9 cellular contexts compared by ENCODE assay signal in the genomic region with DNA sequence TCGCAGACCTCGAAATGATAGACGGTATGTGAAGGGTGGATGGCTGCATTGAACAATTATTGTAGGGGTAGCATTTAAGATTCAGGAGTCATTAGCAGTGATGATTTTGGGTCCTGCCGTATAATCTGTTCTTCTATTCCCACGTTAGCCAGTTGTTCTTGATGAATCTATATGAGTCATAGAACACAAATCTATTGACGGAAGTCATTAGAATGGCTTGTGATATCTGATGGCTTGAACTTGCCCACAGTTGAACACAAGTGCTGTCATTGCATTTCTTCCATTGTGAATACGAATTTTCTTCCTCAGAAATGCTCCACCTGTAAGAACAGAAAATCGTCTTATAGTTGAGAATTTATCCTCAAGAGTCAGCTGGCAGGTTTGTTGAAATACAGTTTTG. TPM values are rescaled to one million over a fixed set of nuclear protein-coding genes. Genes with fewer than 3 reads are reported as not detected.
DNase-seq lines count a peak whose midpoint lies in the region; ATAC-seq, FAIRE-seq and TF ChIP-seq lines count a peak whose summit lies in the region.
"Had no signal": no experiment of that assay in that cellular context is flagged by ENCODE, and none has a peak within 500 bp of the region (broad histone marks: within the 10 kb centered on the region; RNA-seq: fewer than 3 reads in every experiment).

No MANE protein-coding gene starts in this region.

- H3K4me3 ChIP-seq in OCI-LY1 (ENCODE audit: low read depth, low read length, poor library complexity, severe bottlenecking) (peak overlapping the region; percentile 94), H1 (ENCODE audit: extremely low read depth in 1 of 4, insufficient read depth in 2 of 4, low read depth in 3 of 4, low read length in 4 of 4) (peak overlapping the region in 2 of 4 experiments; percentile 95 to 99; a peak in 5 of 8 replicates), neural cell (ENCODE audit: low read length) (peak overlapping the region; percentile 93)

- H2BK12ac ChIP-seq in H1 (ENCODE audit: low read depth, low read length), result no peak overlapping the region

- no peaks in the 10 kb centered on the region for H3K27me3 ChIP-seq in CD4-positive, alpha-beta T cell (ENCODE audit: control insufficient read depth, insufficient read depth, low read length)
- H3K27me3 ChIP-seq in OCI-LY1 (ENCODE audit: insufficient read depth, low read length) (no peaks in the 10 kb centered on the region), H1 (replicated peaks in 1 of 4; ENCODE audit: control insufficient read depth in 3 of 4, extremely low read depth in 1 of 4, insufficient read depth in 3 of 4, low read length in 3 of 4) (no peaks in the 10 kb centered on the region), neural cell (ENCODE audit: insufficient read depth, low read depth, low read length) (no peaks in the 10 kb centered on the region)

- H3K9me2 ChIP-seq in OCI-LY1 (ENCODE audit: low read depth, low read length) (no peaks in the 10 kb centered on the region), neural cell (ENCODE audit: insufficient read depth, low read length) (no peaks in the 10 kb centered on the region)

- H2BK5ac ChIP-seq in H1 (ENCODE audit: low read depth, low read length), result no peak overlapping the region

- H4K91ac ChIP-seq in H1 (replicated peaks; ENCODE audit: insufficient read length, low read length), result no peak overlapping the region

- H3K36me3 ChIP-seq in OCI-LY1 (ENCODE audit: insufficient read depth, low read length), result peaks cover 67% of the 10 kb centered on the region
- H3K36me3 ChIP-seq in H1 (ENCODE audit: control insufficient read depth in 2 of 4, insufficient read depth in 4 of 4, low read length in 3 of 4), result peaks cover 39 to 61% (median 56%) of the 10 kb centered on the region in 4 experiments
- H3K36me3 ChIP-seq in neural cell (ENCODE audit: insufficient read depth, low read length), result peaks cover 26% of the 10 kb centered on the region

- peaks cover 3% of the 10 kb centered on the region; the same call in 1 of the 2 replicates for H3K23me2 ChIP-seq in H1 (ENCODE audit: low read depth, low read length)

- intact Hi-C loops in CD4-positive, alpha-beta T cell (cut with DNase I, micrococcal nuclease), result loop anchor here (5.0 to 10.0 kb wide), 4 partner anchors 157 to 1952 kb away; a partner anchor contains a TSS

- H3K79me1 ChIP-seq in H1 (ENCODE audit: low read depth, low read length), result peaks cover 9% of the 10 kb centered on the region; the same call in 1 of the 2 replicates

- no peak; a peak in 1 of 3 replicates for TF ChIP-seq POLR2A in H1 (IDR thresholded peaks at IDR 0.05; ENCODE audit: control extremely low read depth in 1 of 2, low read depth in 2 of 2, low read length in 2 of 2)

- H3K14ac ChIP-seq in H1 (ENCODE audit: insufficient read length), result no peak overlapping the region

- CTCF ChIA-PET in CD4-positive, alpha-beta T cell (lab: Charles Lee), result no interaction called here
- CTCF ChIA-PET in H1 (lab: Charles Lee; ENCODE audit: partially characterized antibody), result interaction anchor here (0.6 kb wide), 1 partner anchor 162 kb away, joined by 4 read pairs; no protein-coding TSS in a partner anchor

- no peak for DNase-seq in CD4-positive, alpha-beta T cell
- DNase-seq in H1 (ENCODE audit: low read depth in 1 of 2, low spot score in 2 of 2), result no peak
- DNase-seq in activated CD4-positive, CD25-positive, alpha-beta regulatory T cell treated with anti-CD3 and anti-CD28 coated beads, Interleukin-2, amount 50 U/mL, for 72 hours, result no peak
- no peak for DNase-seq in ecto neural progenitor cell (ENCODE audit: low spot score)

- H3F3A ChIP-seq in OCI-LY1 (ENCODE audit: insufficient read depth, low read length), result peaks cover 8% of the 10 kb centered on the region; the same call in 1 of the 2 replicates
- H3F3A ChIP-seq in neural cell (ENCODE audit: insufficient read depth, low read length, poor library complexity, severe bottlenecking), result no peaks in the 10 kb centered on the region

- H3K27ac ChIP-seq in CD4-positive, alpha-beta T cell (ENCODE audit: low read depth, low read length), result peak overlapping the region; percentile 100
- H3K27ac ChIP-seq in OCI-LY1 (ENCODE audit: low read depth, low read length, poor library complexity, severe bottlenecking) (no peak overlapping the region), H1 (ENCODE audit: low read depth, low read length) (no peak overlapping the region), neural cell (ENCODE audit: low read length) (no peak overlapping the region)

- H3K27ac Mint-ChIP-seq in CD4-positive, alpha-beta T cell, result peak overlapping the region; percentile 100

- H3K4me3 Mint-ChIP-seq in CD4-positive, alpha-beta T cell, result peak overlapping the region; percentile 100

- peaks cover 76% of the 10 kb centered on the region for H3K36me3 Mint-ChIP-seq in CD4-positive, alpha-beta T cell (ENCODE audit: low read depth)

- no peak for TF ChIP-seq CTCF in CD4-positive, alpha-beta T cell (IDR thresholded peaks at IDR 0.05)
- no peak for TF ChIP-seq CTCF in OCI-LY1 (IDR thresholded peaks at IDR 0.05; ENCODE audit: low read length)
- TF ChIP-seq CTCF in H1 (IDR thresholded peaks at IDR 0.05; ENCODE audit: control extremely low read depth in 1 of 3, insufficient read depth in 1 of 3, low read depth in 1 of 3, low read length in 3 of 3), result no peak
- no peak for TF ChIP-seq CTCF in neural cell (IDR thresholded peaks at IDR 0.05; ENCODE audit: poor library complexity, severe bottlenecking)

- H3K23ac ChIP-seq in H1 (ENCODE audit: insufficient read length), result no peak overlapping the region

- no peak for ATAC-seq in CD4-positive, alpha-beta T cell (ENCODE audit: poor library complexity)
- ATAC-seq in HG02642 (IDR thresholded peaks at IDR 0.05; ENCODE audit: poor library complexity, unreplicated experiment) (no peak), HG03196 (IDR thresholded peaks at IDR 0.05; ENCODE audit: unreplicated experiment) (no peak)

- H2AK5ac ChIP-seq in H1 (ENCODE audit: low read depth, low read length), result no peak overlapping the region

- peaks cover 25% of the 10 kb centered on the region for H3K4me1 ChIP-seq in OCI-LY1 (ENCODE audit: insufficient read depth, low read length, severe bottlenecking)
- H3K4me1 ChIP-seq in H1 (replicated peaks in 1 of 4; ENCODE audit: control insufficient read depth in 3 of 4, insufficient read depth in 4 of 4, low read length in 3 of 4), result peaks cover 0 to 5% (median 3%) of the 10 kb centered on the region in 4 experiments; a peak in 5 of 7 replicates

- H3K9ac ChIP-seq in OCI-LY1 (ENCODE audit: low read length) (no peak overlapping the region; the same call in 1 of the 2 replicates), H1 (replicated peaks in 1 of 4; ENCODE audit: extremely low read depth in 1 of 4, low read depth in 3 of 4, low read length in 3 of 4) (0 out of 7 replicates have a peak overlapping the region, but pooled peaks of 1 of the 4 experiments have one; percentile 11), neural cell (ENCODE audit: low read length) (peak overlapping the region; percentile 100)

- no peak overlapping the region for H2BK15ac ChIP-seq in H1 (ENCODE audit: low read length)

- H4K20me1 ChIP-seq in OCI-LY1 (ENCODE audit: insufficient read depth, low read length) (peaks cover 5% of the 10 kb centered on the region; the same call in 1 of the 2 replicates), H1 (replicated peaks in 1 of 2; ENCODE audit: control insufficient read depth in 1 of 2, insufficient read depth in 2 of 2, low read length in 2 of 2) (peaks cover 14 to 15% of the 10 kb centered on the region in 2 experiments), neural cell (ENCODE audit: insufficient read depth) (no peaks in the 10 kb centered on the region)

- no peak overlapping the region for H3K56ac ChIP-seq in H1 (replicated peaks; ENCODE audit: insufficient read length, low read depth, low read length)

- no peak overlapping the region for H3K4ac ChIP-seq in H1 (replicated peaks; ENCODE audit: insufficient read length, low read depth, low read length)

- peaks cover 84% of the 10 kb centered on the region for H3K4me1 Mint-ChIP-seq in CD4-positive, alpha-beta T cell (ENCODE audit: low read depth)

- POLR2A ChIA-PET in CD4-positive, alpha-beta T cell (lab: Charles Lee), result no interaction called here
- POLR2A ChIA-PET in H1 (lab: Charles Lee; ENCODE audit: partially characterized antibody), result interaction anchor here (1.0 to 3.8 kb wide), 7 partner anchors 10 to 220 kb away, joined by 3 to 39 read pairs (median 6); no protein-coding TSS in a partner anchor

- no peak overlapping the region for H3K18ac ChIP-seq in H1 (ENCODE audit: extremely low read depth, low read length)

- no peak for FAIRE-seq in H1 (lab: Jason Lieb, UNC)
- FAIRE-seq: GM18507 had no signal

- no peak overlapping the region for H2AFZ ChIP-seq in OCI-LY1 (ENCODE audit: low read length)
- H2AFZ ChIP-seq in H1 (ENCODE audit: low read length), result no peak overlapping the region
- no peak overlapping the region for H2AFZ ChIP-seq in neural cell (ENCODE audit: low read depth, low read length)

- TF ChIP-seq EP300 in H1 (IDR thresholded peaks at IDR 0.05; ENCODE audit: borderline replicate concordance in 1 of 2, low read depth in 2 of 2, low read length in 2 of 2) (no peak), neural cell (conservative IDR thresholded peaks at IDR 0.05; ENCODE audit: poor library complexity, severe bottlenecking) (no peak)

- H3K4me2 ChIP-seq in OCI-LY1 (ENCODE audit: low read length) (peak overlapping the region; percentile 77), H1 (ENCODE audit: insufficient read depth in 1 of 2, low read depth in 2 of 2, low read length in 2 of 2) (peak overlapping the region; percentile 62 to 70; a peak in 3 of 4 replicates), neural cell (ENCODE audit: low read length) (peak overlapping the region; percentile 100)

- no peak overlapping the region for H2BK20ac ChIP-seq in H1 (ENCODE audit: low read length)

- 91% methylated on average over 8 of the region's 8 CpGs; no CpG with 5 or more reads in 1 of the 2 experiments for WGBS in H1 (ENCODE audit: extremely low coverage in 1 of 2, insufficient coverage in 1 of 2, insufficient read length in 1 of 2, insufficient replicate concordance in 2 of 2, low coverage in 1 of 2, low lambda C conversion rate in 2 of 2, missing lambda C conversion rate in 1 of 2), 2 experiments

- no peak overlapping the region for H4K8ac ChIP-seq in H1 (ENCODE audit: extremely low read depth, insufficient read depth, low read length)

- H4K5ac ChIP-seq in H1 (ENCODE audit: insufficient read length, low read depth, low read length), result no peak overlapping the region

- peaks cover 26% of the 10 kb centered on the region for H3K79me2 ChIP-seq in OCI-LY1 (ENCODE audit: insufficient read depth, low read length)
- H3K79me2 ChIP-seq in H1 (ENCODE audit: control insufficient read depth in 1 of 2, insufficient read depth in 2 of 2, low read length in 2 of 2), result peaks cover 6 to 41% of the 10 kb centered on the region in 2 experiments
- H3K79me2 ChIP-seq in neural cell (replicated peaks; ENCODE audit: insufficient read depth, low read length), result peaks cover 23% of the 10 kb centered on the region

- no peaks in the 10 kb centered on the region for H3K9me3 ChIP-seq in CD4-positive, alpha-beta T cell (ENCODE audit: control insufficient read depth, low read length)
- H3K9me3 ChIP-seq in OCI-LY1 (ENCODE audit: low read length) (no peaks in the 10 kb centered on the region), H1 (ENCODE audit: insufficient read depth in 2 of 2, low read depth in 1 of 2, low read length in 1 of 2) (no peaks in the 10 kb centered on the region), neural cell (ENCODE audit: low read length) (no peaks in the 10 kb centered on the region)

- no peaks in the 10 kb centered on the region for H3K27me3 Mint-ChIP-seq in CD4-positive, alpha-beta T cell

- TF ChIP-seq RAD21 in H1 (IDR thresholded peaks at IDR 0.05 in 1 of 2, conservative IDR thresholded peaks at IDR 0.05 in 1 of 2; ENCODE audit: low read depth in 2 of 2, low read length in 2 of 2) (no peak), neural cell (conservative IDR thresholded peaks at IDR 0.05) (no peak)

- no peak overlapping the region for H2BK120ac ChIP-seq in H1 (replicated peaks; ENCODE audit: low read depth, low read length)

- H3K9me3 Mint-ChIP-seq in CD4-positive, alpha-beta T cell, result no peaks in the 10 kb centered on the region

RNA-seq across cellular contexts. Expression of a gene that starts 1.9 kb away (rescaled TPM):
- total RNA-seq in CD4-positive, alpha-beta T cell, result 1,000 to 10,000 TPM; 1,437 to 1,479 TPM
- 226 and 238 TPM in 2 replicates for total RNA-seq in H1 (2021; fragmentation: NEBNext Ultra II Directional; extraction: Animal tissue kit (Norgen Biotek cat#: 25700))
- polyA plus RNA-seq in H1 (2011; rRNA removed) (101 and 114 TPM in 2 replicates), neural cell (1,017 and 1,027 TPM in 2 replicates)
- polyA plus RNA-seq in H1 (2011; cell fraction: cytosol; rRNA removed), result 369 TPM
- 200 TPM for polyA plus RNA-seq in H1 (2011; cell fraction: nucleus; rRNA removed)
- 380 to 494 TPM (median 401 TPM) in 4 replicates for polyA plus RNA-seq in H1 (2012, experiment 1 of 2)
- 62.0 TPM for polyA plus RNA-seq in H1 (2012, experiment 2 of 2)
- polyA plus RNA-seq in H1 (2013, experiment 1 of 2), result 219 TPM
- 196 TPM for polyA plus RNA-seq in H1 (2013, experiment 2 of 2)
- 82.9 and 96.4 TPM in 2 replicates for polyA minus RNA-seq in H1 (2011; rRNA and poly(A)+ RNA removed)
- polyA minus RNA-seq in H1 (2011; cell fraction: cytosol; rRNA and poly(A)+ RNA removed), result 118 TPM
- 225 TPM for polyA minus RNA-seq in H1 (2011; cell fraction: nucleus; rRNA and poly(A)+ RNA removed)
- polyA minus RNA-seq in neural cell, result 278 and 312 TPM in 2 replicates

RNA-seq across cellular contexts. Expression of a gene that starts 28.2 kb away (rescaled TPM):
- not detected for total RNA-seq in CD4-positive, alpha-beta T cell
- not detected in 2 replicates for total RNA-seq in H1 (2021; fragmentation: NEBNext Ultra II Directional; extraction: Animal tissue kit (Norgen Biotek cat#: 25700))
- not detected in 2 replicates for polyA plus RNA-seq in H1 (2011; rRNA removed)
- polyA plus RNA-seq in H1 (2011; cell fraction: cytosol; rRNA removed), result not detected
- not detected for polyA plus RNA-seq in H1 (2011; cell fraction: nucleus; rRNA removed)
- polyA plus RNA-seq in H1 (2012, experiment 1 of 2), result not detected in 4 replicates
- not detected for polyA plus RNA-seq in H1 (2012, experiment 2 of 2)
- 0.06 TPM for polyA plus RNA-seq in H1 (2013, experiment 1 of 2)
- polyA plus RNA-seq in H1 (2013, experiment 2 of 2), result not detected
- polyA minus RNA-seq in H1 (2011; rRNA and poly(A)+ RNA removed), result not detected in 2 replicates
- not detected for polyA minus RNA-seq in H1 (2011; cell fraction: cytosol; rRNA and poly(A)+ RNA removed)
- polyA minus RNA-seq in H1 (2011; cell fraction: nucleus; rRNA and poly(A)+ RNA removed), result not detected
- polyA plus RNA-seq in neural cell, result not detected in 2 replicates
- not detected in 2 replicates for polyA minus RNA-seq in neural cell
